27 cellular contexts compared by ENCODE assay signal in the genomic region with DNA sequence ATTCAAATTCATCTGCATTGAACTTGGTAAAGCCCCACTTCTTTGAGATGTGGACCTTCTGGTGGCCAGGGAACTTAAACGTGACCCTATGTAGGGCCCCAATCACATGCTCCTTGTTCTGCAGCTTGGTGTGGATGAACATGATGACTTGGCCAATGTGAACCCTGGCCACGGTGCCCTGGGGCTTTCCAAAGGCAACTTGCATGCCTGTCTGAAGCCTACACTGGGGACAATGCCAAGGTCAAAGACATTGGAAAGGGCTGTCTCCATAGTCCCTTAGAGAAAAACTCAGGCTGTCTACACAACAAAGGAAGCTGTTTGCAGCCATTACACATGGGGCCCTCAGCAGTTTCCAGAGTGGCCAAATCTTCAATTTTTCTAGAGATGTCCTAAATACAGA.
"Had no signal": no experiment of that assay in that cellular context is flagged by ENCODE, and none has a peak within 500 bp of the region (broad histone marks: within the 10 kb centered on the region; RNA-seq: fewer than 3 reads in every experiment).

No MANE protein-coding gene starts in this region.

- H3K27ac ChIP-seq: brain microvascular endothelial cell, KMS-11, VCaP had no signal

- ATAC-seq: activated CD8-positive, alpha-beta memory T cell treated with anti-CD3 and anti-CD28 coated beads, Interleukin-2, amount 10 ng/mL, durations not matched to agents 7 days and 5 days; activated naive CD8-positive, alpha-beta T cell treated with anti-CD3 and anti-CD28 coated beads, Interleukin-2, amount 50 U/mL, for 24 hours; PC-3 had no signal

- H3K4me2 ChIP-seq: KMS-11 had no signal

- H3K36me3 ChIP-seq: brain microvascular endothelial cell had no signal

- H3K27me3 ChIP-seq: brain microvascular endothelial cell had no signal

- DNase-seq: activated B cell treated with CpG ODN at 0.5 μM for 24 hours; activated CD4-positive, alpha-beta memory T cell treated with anti-CD3 and anti-CD28 coated beads, Interleukin-2, amount 10 ng/mL, durations not matched to agents 7 days and 5 days; activated CD4-positive, alpha-beta T cell treated with anti-CD3 and anti-CD28 coated beads for 48 hours; activated CD4-positive, CD25-positive, alpha-beta regulatory T cell treated with anti-CD3 and anti-CD28 coated beads, Interleukin-2, amount 50 U/mL, for 72 hours; activated CD8-positive, alpha-beta memory T cell treated with anti-CD3 and anti-CD28 coated beads for 24 hours; activated CD8-positive, alpha-beta memory T cell treated with anti-CD3 and anti-CD28 coated beads, Interleukin-2, amount 10 ng/mL, durations not matched to agents 7 days and 5 days; activated CD8-positive, alpha-beta memory T cell treated with anti-CD3 and anti-CD28 coated beads, Interleukin-2, amount 50 U/mL, for 48 hours; activated effector memory CD4-positive, alpha-beta T cell treated with Interleukin-2 at 50 U/mL for 16 hours; activated naive CD4-positive, alpha-beta T cell treated with anti-CD3 and anti-CD28 coated beads, Interleukin-2, amount 10 ng/mL, durations not matched to agents 7 days and 5 days; activated naive CD8-positive, alpha-beta T cell treated with anti-CD3 and anti-CD28 coated beads, Interleukin-2, amount 50 U/mL, for 24 hours; activated T-cell treated with anti-CD3 and anti-CD28 coated beads, Interleukin-2, amount 50 U/mL, for 48 hours; amniotic stem cell; brain microvascular endothelial cell; NCI-H1092 treated with DMSO at 0.1 percent for 48 hours; NCI-H1417 treated with DMSO at 0.1 percent for 48 hours; NCI-H187 treated with DMSO at 0.1 percent for 48 hours; NCI-H2081 treated with DMSO at 0.1 percent for 48 hours; NCI-H345; NCI-H524 treated with DMSO at 0.1 percent for 48 hours; PC-3; Right ventricle myocardium superior; SW 1271; T-helper 1 cell; T-helper 2 cell; T-helper 9 cell had no signal

- H3K9ac ChIP-seq: KMS-11 had no signal
